Comparison of ENCODE assay signal across 8 cellular contexts in the genomic region with DNA sequence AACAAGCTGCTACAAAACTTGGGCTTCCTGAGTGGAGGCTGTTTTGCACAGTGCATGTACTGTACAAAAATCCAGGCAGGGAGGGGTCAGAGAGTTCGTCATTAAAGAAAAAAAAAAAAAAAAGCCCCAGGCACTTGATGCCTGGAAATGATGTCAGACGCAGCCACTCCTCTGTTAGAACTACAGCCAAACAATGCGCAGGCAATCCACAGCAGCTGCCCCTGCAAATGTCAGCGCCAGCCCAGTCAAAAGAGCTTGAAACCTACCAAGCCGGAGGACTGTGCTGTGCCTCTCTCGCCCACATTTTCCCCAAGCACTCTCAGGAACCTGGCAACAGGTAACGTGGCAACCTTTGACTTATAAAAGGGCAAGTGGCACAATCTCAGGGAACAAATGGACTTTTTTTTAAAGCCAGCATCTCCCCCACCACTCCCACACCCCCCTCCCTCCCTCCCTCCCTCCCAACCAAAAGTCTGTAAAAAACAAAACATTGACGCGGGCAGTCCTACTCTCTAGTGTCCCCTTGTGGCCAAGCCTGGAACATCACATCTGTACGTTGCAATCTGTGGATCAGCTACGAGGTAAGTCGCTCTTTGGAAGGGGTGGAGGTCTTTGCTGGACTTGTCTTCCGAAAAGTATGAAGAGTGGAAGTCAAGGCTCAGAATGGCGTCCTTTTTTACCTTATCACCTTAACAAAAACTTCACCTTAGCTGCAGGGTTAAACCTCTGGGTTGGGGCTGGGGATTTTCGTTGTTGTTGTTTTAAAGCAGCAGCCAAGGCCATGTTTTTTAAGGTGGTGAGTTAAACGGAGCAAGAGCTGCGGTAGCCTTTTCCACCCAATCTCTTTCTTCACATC.
DNase-seq lines count a peak whose midpoint lies in the region; ATAC-seq, FAIRE-seq and TF ChIP-seq lines count a peak whose summit lies in the region.

No MANE protein-coding gene starts in this region.

- no peaks in the 10 kb centered on the region for H3K9me3 ChIP-seq in kidney (ENCODE audit: control insufficient read depth in 1 of 2, low read length in 2 of 2)

- TF ChIP-seq CTCF in kidney (IDR thresholded peaks at IDR 0.05; ENCODE audit: borderline replicate concordance, extremely low read depth, insufficient read depth), result peak; percentile 98

- ATAC-seq in GM19023 (IDR thresholded peaks at IDR 0.05; ENCODE audit: unreplicated experiment) (peak; percentile 60), HG03280 (IDR thresholded peaks at IDR 0.05; ENCODE audit: unreplicated experiment) (peak; percentile 61)

- H3K4me1 ChIP-seq in kidney (ENCODE audit: control insufficient read depth in 1 of 2, insufficient read depth in 1 of 2, low read depth in 1 of 2, low read length in 2 of 2), result peaks cover 36% of the 10 kb centered on the region in 2 donors

- peak; percentile 21 for FAIRE-seq in kidney (lab: Jason Lieb, UNC)

- peak overlapping the region; percentile 69 to 75 for H3K4me3 ChIP-seq in kidney (ENCODE audit: low read length in 2 of 2)

- intact Hi-C loops in kidney (cut with DNase I), result loop anchor here (10.0 kb wide), 1 partner anchor 139 kb away; the partner anchor contains the start of gene TGIF1

- DNase-seq in AML-193 (lab: John Stamatoyannopoulos, UW) (peak; percentile 73 to 76), NCI-H226 (peak; percentile 90), cerebellar cortex (ENCODE audit: low spot score) (peak; percentile 95), kidney (peak; percentile 94)
- DNase-seq in activated CD4-positive, CD25-positive, alpha-beta regulatory T cell treated with anti-CD3 and anti-CD28 coated beads, Interleukin-2, amount 50 U/mL, for 16 hours (ENCODE audit: low read depth, low spot score), result peak; percentile 80
- DNase-seq in stimulated activated CD4-positive, alpha-beta T cell treated with anti-CD3 and anti-CD28 coated beads, Interleukin-15, amount 100 ng/mL, for 24 hours, result peak; percentile 87

- H3K27ac ChIP-seq in kidney (ENCODE audit: low read depth in 2 of 2, low read length in 2 of 2), result peak overlapping the region; percentile 96 to 97

- H3K36me3 ChIP-seq in kidney (ENCODE audit: control insufficient read depth in 1 of 2, insufficient read depth in 2 of 2, low read length in 2 of 2), result no peaks in the 10 kb centered on the region

- peak overlapping the region; percentile 82 to 94 for H3K9ac ChIP-seq in kidney (ENCODE audit: low read length in 2 of 2)

Comparison
In these comparisons a context has a peak if more than half of its experiments do, and no peak if none do; other contexts are left out.
1. Peak in every context shown above with its lines: DNase-seq, ATAC-seq, H3K4me3 ChIP-seq and H3K27ac ChIP-seq.